1 cellular context compared by ENCODE assay signal in genomic region chr5:127830157-127830556, GRCh38.
TF ChIP-seq lines count a peak whose summit lies in the region.

No MANE protein-coding gene starts in this region.

TF ChIP-seq in GM23338, 12 proteins besides CTCF, POLR2A, EP300 and RAD21 (continued from another document):
- TF ChIP-seq ZNF462 (CRISPR knock-in tag; IDR thresholded peaks at IDR 0.05) (no peak), EZH2 (IDR thresholded peaks at IDR 0.05; ENCODE audit: low read depth, unreplicated experiment) (no peak), NANOG (IDR thresholded peaks at IDR 0.05; ENCODE audit: borderline replicate concordance) (no peak)
- TF ChIP-seq, protein P1, sequence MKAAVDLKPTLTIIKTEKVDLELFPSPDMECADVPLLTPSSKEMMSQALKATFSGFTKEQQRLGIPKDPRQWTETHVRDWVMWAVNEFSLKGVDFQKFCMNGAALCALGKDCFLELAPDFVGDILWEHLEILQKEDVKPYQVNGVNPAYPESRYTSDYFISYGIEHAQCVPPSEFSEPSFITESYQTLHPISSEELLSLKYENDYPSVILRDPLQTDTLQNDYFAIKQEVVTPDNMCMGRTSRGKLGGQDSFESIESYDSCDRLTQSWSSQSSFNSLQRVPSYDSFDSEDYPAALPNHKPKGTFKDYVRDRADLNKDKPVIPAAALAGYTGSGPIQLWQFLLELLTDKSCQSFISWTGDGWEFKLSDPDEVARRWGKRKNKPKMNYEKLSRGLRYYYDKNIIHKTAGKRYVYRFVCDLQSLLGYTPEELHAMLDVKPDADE (IDR thresholded peaks at IDR 0.05) = no peak
TF ChIP-seq in GM23338: peak in this region for 0.
